Comparison of ENCODE assay signal across 15 cellular contexts in the genomic region with DNA sequence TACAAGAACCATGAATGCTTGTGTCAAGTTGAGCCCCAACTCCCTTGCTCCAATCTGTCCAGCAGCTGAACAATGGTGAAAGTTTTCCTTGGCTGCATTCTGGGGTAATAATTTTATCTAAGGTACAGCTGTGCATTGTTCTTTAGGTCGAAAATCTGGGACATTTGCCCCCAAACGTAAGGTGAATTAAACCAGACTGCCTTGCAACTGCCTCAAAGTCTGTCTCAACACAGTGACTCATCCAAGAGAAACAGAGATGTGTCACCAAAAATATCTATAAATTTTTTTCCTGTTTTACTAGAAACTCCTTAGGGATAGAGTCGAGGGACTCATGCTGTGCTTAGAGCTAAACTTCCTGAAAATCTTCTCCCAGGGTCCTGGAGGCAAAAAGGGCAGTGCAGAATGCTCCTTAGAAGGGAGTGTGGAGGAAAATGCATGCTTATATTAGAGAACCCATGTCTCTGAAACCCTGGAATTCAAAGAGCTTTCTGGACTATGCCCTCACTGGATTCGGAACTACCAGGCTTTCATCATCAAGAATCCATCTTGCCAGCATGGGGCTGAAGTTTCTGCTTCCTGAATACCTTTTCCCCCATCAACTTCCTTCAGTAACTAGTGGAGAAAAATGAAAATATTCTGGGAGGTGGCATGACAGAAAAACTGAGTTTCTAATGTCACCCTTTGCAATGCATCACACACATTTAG.
DNase-seq lines count a peak whose midpoint lies in the region; ATAC-seq and TF ChIP-seq lines count a peak whose summit lies in the region.
"Had no signal": no experiment of that assay in that cellular context is flagged by ENCODE, and none has a peak within 500 bp of the region (broad histone marks: within the 10 kb centered on the region; RNA-seq: fewer than 3 reads in every experiment).

No MANE protein-coding gene starts in this region.

- DNase-seq in AG10803 (ENCODE audit: low read depth) = peak; percentile 54
- DNase-seq in M059J (ENCODE audit: low read depth) = peak; percentile 71
- peak; percentile 57 for DNase-seq in brain microvascular endothelial cell
- peak; percentile 20 for DNase-seq in kidney glomerular epithelial cell (lab: John Stamatoyannopoulos, UW)
- DNase-seq in activated CD8-positive, alpha-beta memory T cell treated with anti-CD3 and anti-CD28 coated beads for 24 hours = no peak
- DNase-seq in central memory CD4-positive, alpha-beta T cell = no peak
- DNase-seq in COR-L47 (lab: John Stamatoyannopoulos, UW) = no peak
- DNase-seq: activated CD8-positive, alpha-beta T cell treated with anti-CD3 and anti-CD28 coated beads for 36 hours; anterior cingulate cortex; effector memory CD4-positive, alpha-beta T cell; glutamatergic neuron; ovary; stomach had no signal

- H3K27ac ChIP-seq in brain microvascular endothelial cell = peak overlapping the region; percentile 54
- H3K27ac ChIP-seq: ovary, stomach had no signal

- H3K4me3 ChIP-seq in AG10803 (ENCODE audit: low read length) = no peak overlapping the region
- H3K4me3 ChIP-seq in brain microvascular endothelial cell (ENCODE audit: low read depth, low read length) = no peak overlapping the region
- H3K4me3 ChIP-seq: HAP-1, ovary, stomach had no signal

- in situ Hi-C loops in brain microvascular endothelial cell (cut with HindIII; ENCODE audit: low pct_ligation_motif_present, low sequenced_read_pairs) = no loop called here

- no peaks in the 10 kb centered on the region for H3K27me3 ChIP-seq in brain microvascular endothelial cell (replicated peaks)
- H3K27me3 ChIP-seq: ovary, stomach had no signal

- no peak for TF ChIP-seq CTCF in AG10803 (conservative IDR thresholded peaks at IDR 0.05; ENCODE audit: low read length)
- TF ChIP-seq CTCF in brain microvascular endothelial cell (IDR thresholded peaks at IDR 0.05; ENCODE audit: low read depth, low read length, missing control alignments) = no peak

- ATAC-seq in GM18517 (IDR thresholded peaks at IDR 0.05; ENCODE audit: unreplicated experiment) = no peak
- ATAC-seq: activated CD8-positive, alpha-beta T cell treated with anti-CD3 and anti-CD28 coated beads for 36 hours had no signal

- no peaks in the 10 kb centered on the region for H3K36me3 ChIP-seq in brain microvascular endothelial cell (replicated peaks)
- H3K36me3 ChIP-seq: HAP-1, ovary, stomach had no signal

Comparison
In these comparisons a context has a peak if more than half of its experiments do, and no peak if none do; other contexts are left out.
1. DNase-seq: peak in AG10803 (single experiment), M059J (single experiment), brain microvascular endothelial cell (single experiment) and kidney glomerular epithelial cell (single experiment); none in activated CD8-positive, alpha-beta memory T cell treated with anti-CD3 and anti-CD28 coated beads for 24 hours (single experiment), central memory CD4-positive, alpha-beta T cell (single experiment) and COR-L47 (single experiment).